21 cellular contexts compared by ENCODE assay signal in the genomic region with DNA sequence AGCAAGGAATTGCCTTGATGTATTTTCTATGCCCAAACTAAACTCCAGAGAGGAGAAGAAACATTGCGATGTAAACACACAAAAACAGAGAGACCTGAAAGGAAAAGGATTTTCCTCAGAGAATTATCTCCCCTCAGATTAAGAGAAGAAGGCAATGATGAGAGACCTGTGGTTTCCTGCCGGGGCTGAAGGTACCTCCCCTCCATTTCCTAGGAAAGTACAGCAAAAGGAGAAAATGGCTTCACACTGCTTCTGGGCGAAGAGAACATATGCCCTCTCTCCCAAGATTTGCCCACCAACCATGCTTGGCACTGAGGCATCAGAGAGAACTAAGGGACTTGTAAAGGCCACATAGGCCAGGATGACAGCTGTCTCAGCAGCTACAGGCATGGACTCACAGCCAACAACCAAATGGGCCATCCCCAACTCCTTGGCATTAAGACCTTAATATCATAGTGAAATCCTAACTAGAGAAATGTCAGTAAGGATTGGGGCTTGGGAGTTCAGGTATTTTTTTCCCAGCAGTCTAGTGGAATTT.
DNase-seq lines count a peak whose midpoint lies in the region; ATAC-seq, FAIRE-seq and TF ChIP-seq lines count a peak whose summit lies in the region.
"Had no signal": no experiment of that assay in that cellular context is flagged by ENCODE, and none has a peak within 500 bp of the region (broad histone marks: within the 10 kb centered on the region; RNA-seq: fewer than 3 reads in every experiment).

No MANE protein-coding gene starts in this region.

- peak overlapping the region; percentile 75 for H2AFZ ChIP-seq in GM12878 (ENCODE audit: control insufficient read depth, low read depth, low read length)
- H2AFZ ChIP-seq: hepatocyte had no signal

- CTCF ChIA-PET in GM12878 (lab: Yijun Ruan, JAX): interaction anchor here (3.4 kb wide), 1 partner anchor 12 kb away, joined by 13 read pairs; no protein-coding TSS in a partner anchor

- ATAC-seq in activated T-cell treated with anti-CD3 and anti-CD28 coated beads, Interleukin-2, amount 50 U/mL, for 4 hours: peak; percentile 10 to 21
- ATAC-seq in GM12878 (peak; percentile 26; the same call in 2 of the 3 replicates), right lobe of liver (no peak), HG02885 (IDR thresholded peaks at IDR 0.05; ENCODE audit: poor library complexity, unreplicated experiment) (no peak), T-helper 17 cell (no peak)
- peak; percentile 78 to 84 for ATAC-seq in stimulated activated naive B cell treated with anti-CD40 and anti-IgM and Interleukin-4, amounts not matched to agents 10 μg/mL and 1 μg/mL and 100 μg/mL, for 72 hours (replicated peaks)
- ATAC-seq: CD8-positive, alpha-beta T cell; PC-3 had no signal

- TF ChIP-seq CTCF in GM12878 (IDR thresholded peaks at IDR 0.05 in 2 of 3, conservative IDR thresholded peaks at IDR 0.05 in 1 of 3; ENCODE audit: control insufficient read depth in 2 of 3, extremely low read depth in 1 of 3, insufficient read depth in 1 of 3, low read depth in 3 of 3, low read length in 3 of 3) (no peak), right lobe of liver (IDR thresholded peaks at IDR 0.05) (no peak)

- DNase-seq in activated T-cell treated with anti-CD3 and anti-CD28 coated beads, Interleukin-2, amount 50 U/mL, for 4 hours: no peak
- DNase-seq in activated T-cell treated with anti-CD3 and anti-CD28 coated beads, Interleukin-2, amount 50 U/mL, for 1 hour: no peak
- DNase-seq in GM12878 (ENCODE audit: low read depth, low spot score) (no peak), right lobe of liver (no peak), T-helper 17 cell (no peak)
- DNase-seq in stimulated activated naive B cell treated with anti-CD40 and anti-IgM and Interleukin-4, amounts not matched to agents 10 μg/mL and 1 μg/mL and 100 μg/mL, for 72 hours: peak; percentile 18
- DNase-seq: aorta; CD8-positive, alpha-beta T cell; DMS79 treated with DMSO at 0.1 percent for 48 hours; KG1; kidney; mesenchymal stem cell; NCI-H1105; NCI-H526; PC-3; T1000 had no signal

- no peaks in the 10 kb centered on the region for H3K27me3 ChIP-seq in GM12878 (replicated peaks in 1 of 2; ENCODE audit: control insufficient read depth in 2 of 2, insufficient read depth in 2 of 2, low read length in 1 of 2)
- H3K27me3 ChIP-seq in right lobe of liver: no peaks in the 10 kb centered on the region
- H3K27me3 ChIP-seq: hepatocyte, SJSA1 had no signal

- H3K27ac ChIP-seq in KOPT-K1 (ENCODE audit: low read depth, low read length, poor library complexity, severe bottlenecking): peak overlapping the region; percentile 99
- H3K27ac ChIP-seq in GM12878 (ENCODE audit: control insufficient read depth, insufficient read depth): no peak overlapping the region
- H3K27ac ChIP-seq in right lobe of liver: no peak overlapping the region
- H3K27ac ChIP-seq: hepatocyte, SJSA1 had no signal

- no peaks in the 10 kb centered on the region for H3K27me3 Mint-ChIP-seq in activated T-cell treated with anti-CD3 and anti-CD28 coated beads, Interleukin-2, amount 50 U/mL, for 4 hours (ENCODE audit: low read depth)
- peaks cover 22 to 26% of the 10 kb centered on the region in 2 donors for H3K27me3 Mint-ChIP-seq in stimulated activated naive B cell treated with anti-CD40 and anti-IgM and Interleukin-4, amounts not matched to agents 10 μg/mL and 1 μg/mL and 100 μg/mL, for 72 hours
- no peaks in the 10 kb centered on the region for H3K27me3 Mint-ChIP-seq in T-helper 17 cell

- POLR2A ChIA-PET in GM12878 (lab: Charles Lee): interaction anchor here (1.9 to 2.2 kb wide), 2 partner anchors 10 to 11 kb away, joined by 5 to 10 read pairs; no protein-coding TSS in a partner anchor

- in situ Hi-C loops in GM12878 (cut with MboI): no loop called here

- peak overlapping the region; percentile 23; the same call in 1 of the 2 replicates for H3K4me2 ChIP-seq in GM12878 (ENCODE audit: control insufficient read depth, insufficient read depth)
- H3K4me2 ChIP-seq: hepatocyte had no signal

- RAD21 ChIA-PET in GM12878 (lab: Charles Lee; ENCODE audit: unreplicated experiment): interaction anchor here (1.4 kb wide), 2 partner anchors 12 to 27 kb away, joined by 3 to 4 read pairs; no protein-coding TSS in a partner anchor

- no peak for TF ChIP-seq RAD21 in GM12878 (IDR thresholded peaks at IDR 0.05; ENCODE audit: insufficient read depth, low read depth, low read length)

- H3K4me1 ChIP-seq in GM12878 (ENCODE audit: control insufficient read depth, insufficient read depth, low read length) (peaks cover 8% of the 10 kb centered on the region; the same call in 1 of the 2 replicates), right lobe of liver (no peaks in the 10 kb centered on the region)
- H3K4me1 ChIP-seq: SJSA1 had no signal

- no peaks in the 10 kb centered on the region for H3K36me3 Mint-ChIP-seq in activated T-cell treated with anti-CD3 and anti-CD28 coated beads, Interleukin-2, amount 50 U/mL, for 4 hours (ENCODE audit: insufficient read depth)
- peaks cover 0 to 5% of the 10 kb centered on the region in 2 donors for H3K36me3 Mint-ChIP-seq in stimulated activated naive B cell treated with anti-CD40 and anti-IgM and Interleukin-4, amounts not matched to agents 10 μg/mL and 1 μg/mL and 100 μg/mL, for 72 hours
- no peaks in the 10 kb centered on the region for H3K36me3 Mint-ChIP-seq in T-helper 17 cell (ENCODE audit: low read depth)
- H3K36me3 Mint-ChIP-seq: CD8-positive, alpha-beta T cell had no signal

- no peak overlapping the region; the same call in 1 of the 2 replicates for H3K9ac ChIP-seq in GM12878 (ENCODE audit: control insufficient read depth, insufficient read depth, low read length)

- H3K4me3 Mint-ChIP-seq in activated T-cell treated with anti-CD3 and anti-CD28 coated beads, Interleukin-2, amount 50 U/mL, for 4 hours: no peak overlapping the region
- H3K4me3 Mint-ChIP-seq in stimulated activated naive B cell treated with anti-CD40 and anti-IgM and Interleukin-4, amounts not matched to agents 10 μg/mL and 1 μg/mL and 100 μg/mL, for 72 hours: peak overlapping the region in 1 of 2 donors; percentile 55
- H3K4me3 Mint-ChIP-seq in T-helper 17 cell: no peak overlapping the region
- H3K4me3 Mint-ChIP-seq: CD8-positive, alpha-beta T cell; nephron had no signal

- no peaks in the 10 kb centered on the region for H3K79me2 ChIP-seq in GM12878 (ENCODE audit: control insufficient read depth, insufficient read depth, low read length)
- H3K79me2 ChIP-seq: hepatocyte had no signal

- TF ChIP-seq POLR2A in GM12878 (IDR thresholded peaks at IDR 0.05; ENCODE audit: low read depth, low read length) (no peak), right lobe of liver (IDR thresholded peaks at IDR 0.05) (no peak)

- peak; percentile 70 for FAIRE-seq in GM12878 (lab: Jason Lieb, UNC)
- FAIRE-seq: kidney had no signal

- TF ChIP-seq EP300 in GM12878 (IDR thresholded peaks at IDR 0.05; ENCODE audit: borderline replicate concordance in 1 of 2, control insufficient read depth in 1 of 2, low read depth in 2 of 2, low read length in 2 of 2): no peak

- WGBS in GM12878 (ENCODE audit: insufficient coverage, insufficient replicate concordance, low lambda C conversion rate, missing lambda C conversion rate): 10% methylated on average over 3 of the region's 3 CpGs
- 79% methylated on average over 3 of the region's 3 CpGs for WGBS in right lobe of liver (ENCODE audit: insufficient coverage, low coverage, low lambda C conversion rate, missing lambda C conversion rate)

- SMC1A ChIA-PET in GM12878 (lab: Charles Lee; ENCODE audit: uncharacterized antibody, unreplicated experiment): interaction anchor here (1.0 to 5.1 kb wide), 9 partner anchors 8 to 275 kb away, joined by 3 to 41 read pairs (median 4); no protein-coding TSS in a partner anchor

- H4K20me1 ChIP-seq in GM12878 (ENCODE audit: control insufficient read depth, insufficient read depth): no peaks in the 10 kb centered on the region

- H3K4me1 Mint-ChIP-seq in activated T-cell treated with anti-CD3 and anti-CD28 coated beads, Interleukin-2, amount 50 U/mL, for 4 hours (ENCODE audit: low read depth): peaks cover 27% of the 10 kb centered on the region
- peaks cover 18 to 44% of the 10 kb centered on the region in 2 donors for H3K4me1 Mint-ChIP-seq in stimulated activated naive B cell treated with anti-CD40 and anti-IgM and Interleukin-4, amounts not matched to agents 10 μg/mL and 1 μg/mL and 100 μg/mL, for 72 hours
- peaks cover 18% of the 10 kb centered on the region for H3K4me1 Mint-ChIP-seq in T-helper 17 cell
- H3K4me1 Mint-ChIP-seq: nephron had no signal

- H3K4me3 ChIP-seq in GM12878 (no peak overlapping the region), right lobe of liver (no peak overlapping the region)
- H3K4me3 ChIP-seq: hepatocyte, SJSA1 had no signal

- H3K9me3 Mint-ChIP-seq in activated T-cell treated with anti-CD3 and anti-CD28 coated beads, Interleukin-2, amount 50 U/mL, for 4 hours: no peaks in the 10 kb centered on the region
- H3K9me3 Mint-ChIP-seq in stimulated activated naive B cell treated with anti-CD40 and anti-IgM and Interleukin-4, amounts not matched to agents 10 μg/mL and 1 μg/mL and 100 μg/mL, for 72 hours: peaks cover 2 to 4% of the 10 kb centered on the region in 2 donors
- H3K9me3 Mint-ChIP-seq: CD8-positive, alpha-beta T cell; nephron had no signal

- no peaks in the 10 kb centered on the region for H3K9me3 ChIP-seq in KOPT-K1 (ENCODE audit: insufficient read depth, low read length, poor library complexity, severe bottlenecking)
- no peaks in the 10 kb centered on the region; the same call in 2 of the 3 replicates for H3K9me3 ChIP-seq in GM12878 (replicated peaks; ENCODE audit: control insufficient read depth, insufficient read depth, low read length)
- H3K9me3 ChIP-seq in right lobe of liver: no peaks in the 10 kb centered on the region
- H3K9me3 ChIP-seq in T-helper 17 cell (ENCODE audit: control insufficient read depth, low read length, poor library complexity, severe bottlenecking): no peaks in the 10 kb centered on the region
- H3K9me3 ChIP-seq: SJSA1 had no signal

- peak overlapping the region; percentile 78 for H3K27ac Mint-ChIP-seq in stimulated activated naive B cell treated with anti-CD40 and anti-IgM and Interleukin-4, amounts not matched to agents 10 μg/mL and 1 μg/mL and 100 μg/mL, for 72 hours
- no peak overlapping the region for H3K27ac Mint-ChIP-seq in T-helper 17 cell
- H3K27ac Mint-ChIP-seq: CD8-positive, alpha-beta T cell; nephron had no signal

- intact Hi-C loops in GM12878 (cut with micrococcal nuclease; ENCODE audit: unreplicated experiment): no loop called here
- intact Hi-C loops in right lobe of liver (cut with DNase I): no loop called here

- no peaks in the 10 kb centered on the region for H3K36me3 ChIP-seq in KOPT-K1 (ENCODE audit: insufficient read depth, low read length)
- no peaks in the 10 kb centered on the region for H3K36me3 ChIP-seq in GM12878 (ENCODE audit: control insufficient read depth in 2 of 2, insufficient read depth in 2 of 2, low read length in 1 of 2)
- H3K36me3 ChIP-seq in right lobe of liver: no peaks in the 10 kb centered on the region
- H3K36me3 ChIP-seq: SJSA1 had no signal

- no TSS peak for BruUV-seq in GM12878 (replicated peaks; lab: Mats Ljungman, UMichigan)

TF ChIP-seq in GM12878, 131 proteins besides CTCF, POLR2A, EP300 and RAD21 (continues in another document):
- TF ChIP-seq TCF3 (IDR thresholded peaks at IDR 0.05; ENCODE audit: borderline replicate concordance, insufficient read depth, low read depth, low read length) (no peak), RCOR1 (conservative IDR thresholded peaks at IDR 0.05; ENCODE audit: low read depth, low read length) (no peak), RUNX3 (IDR thresholded peaks at IDR 0.05; ENCODE audit: low read length) (peak; percentile 65)

Comparison
In these comparisons a context has a peak if more than half of its experiments do, and no peak if none do; other contexts are left out.
1. ATAC-seq: peak in activated T-cell treated with anti-CD3 and anti-CD28 coated beads, Interleukin-2, amount 50 U/mL, for 4 hours (2 of 2), GM12878 (single experiment) and stimulated activated naive B cell treated with anti-CD40 and anti-IgM and Interleukin-4, amounts not matched to agents 10 μg/mL and 1 μg/mL and 100 μg/mL, for 72 hours (2 of 2); none in right lobe of liver (0 of 4), HG02885 (single experiment) and T-helper 17 cell (single experiment).